In genomic region chr17:77110006-77110374, GRCh38 we compare ENCODE assay signal across 8 cellular contexts. TPM values are rescaled to one million over a fixed set of nuclear protein-coding genes. Genes with fewer than 3 reads are reported as not detected.
DNase-seq lines count a peak whose midpoint lies in the region; ATAC-seq, FAIRE-seq and TF ChIP-seq lines count a peak whose summit lies in the region.

No MANE protein-coding gene starts in this region.

- H3K36me3 ChIP-seq in HepG2 (replicated peaks in 1 of 2; ENCODE audit: control insufficient read depth in 1 of 2, insufficient read depth in 2 of 2, low read length in 2 of 2), result no peaks in the 10 kb centered on the region

- H3K36me3 Mint-ChIP-seq in activated CD4-positive, alpha-beta memory T cell treated with anti-CD3 and anti-CD28 coated beads, Interleukin-2, amount 10 ng/mL, durations not matched to agents 7 days and 5 days (ENCODE audit: low read depth), result peaks cover 7% of the 10 kb centered on the region
- H3K36me3 Mint-ChIP-seq in activated CD4-positive, alpha-beta memory T cell treated with anti-CD3 and anti-CD28 coated beads for 36 hours, result no peaks in the 10 kb centered on the region
- no peaks in the 10 kb centered on the region for H3K36me3 Mint-ChIP-seq in type B pancreatic cell

- TF ChIP-seq EP300 in HepG2 (IDR thresholded peaks at IDR 0.05; ENCODE audit: low read depth in 2 of 2, low read length in 2 of 2) (no peak), HepG2 (CRISPR knock-in tag; IDR thresholded peaks at IDR 0.05; ENCODE audit: borderline replicate concordance) (no peak)

- H3K27ac Mint-ChIP-seq in activated CD4-positive, alpha-beta memory T cell treated with anti-CD3 and anti-CD28 coated beads, Interleukin-2, amount 10 ng/mL, durations not matched to agents 7 days and 5 days, result peak overlapping the region; percentile 51
- H3K27ac Mint-ChIP-seq in activated CD4-positive, alpha-beta memory T cell treated with anti-CD3 and anti-CD28 coated beads for 36 hours, result no peak overlapping the region
- peak overlapping the region; percentile 14 for H3K27ac Mint-ChIP-seq in type B pancreatic cell

- CTCF ChIA-PET in activated CD4-positive, alpha-beta memory T cell treated with anti-CD3 and anti-CD28 coated beads, Interleukin-2, amount 10 ng/mL, durations not matched to agents 7 days and 5 days (lab: Charles Lee), result interaction anchor here (1.0 to 1.5 kb wide), 4 partner anchors 9 to 25 kb away, joined by 3 to 10 read pairs (median 4); no protein-coding TSS in a partner anchor
- CTCF ChIA-PET in activated CD4-positive, alpha-beta memory T cell treated with anti-CD3 and anti-CD28 coated beads for 36 hours (lab: Charles Lee), result interaction anchor here (0.7 to 1.0 kb wide), 2 partner anchors 22 to 23 kb away, joined by 3 to 6 read pairs; no protein-coding TSS in a partner anchor
- CTCF ChIA-PET in HepG2 (lab: Yijun Ruan, JAX; ENCODE audit: low intra/inter-chr PET ratio, low total read pairs), result no interaction called here

- TF ChIP-seq RAD21 in HepG2 (CRISPR knock-in tag; IDR thresholded peaks at IDR 0.05), result no peak

- peaks cover 77% of the 10 kb centered on the region for H3K4me1 ChIP-seq in HepG2 (ENCODE audit: insufficient read depth, low read length)

- WGBS in HepG2 (ENCODE audit: low lambda C conversion rate), result 52% methylated on average over 4 of the region's 4 CpGs

- no peaks in the 10 kb centered on the region for H3K9me3 ChIP-seq in HepG2 (ENCODE audit: low read length)

- no peak for FAIRE-seq in HepG2 (lab: Jason Lieb, UNC)

- no peaks in the 10 kb centered on the region for H3K9me3 Mint-ChIP-seq in activated CD4-positive, alpha-beta memory T cell treated with anti-CD3 and anti-CD28 coated beads, Interleukin-2, amount 10 ng/mL, durations not matched to agents 7 days and 5 days
- H3K9me3 Mint-ChIP-seq in activated CD4-positive, alpha-beta memory T cell treated with anti-CD3 and anti-CD28 coated beads for 36 hours, result no peaks in the 10 kb centered on the region
- H3K9me3 Mint-ChIP-seq in type B pancreatic cell, result no peaks in the 10 kb centered on the region

- TF ChIP-seq POLR2A in HepG2 (IDR thresholded peaks at IDR 0.05; ENCODE audit: insufficient read depth in 1 of 2, low read depth in 2 of 2, low read length in 2 of 2), result no peak

- POLR2A ChIA-PET in activated CD4-positive, alpha-beta memory T cell treated with anti-CD3 and anti-CD28 coated beads, Interleukin-2, amount 10 ng/mL, durations not matched to agents 7 days and 5 days (lab: Charles Lee), result interaction anchor here (1.4 to 1.8 kb wide), 3 partner anchors 18 to 32 kb away, joined by 3 to 8 read pairs (median 6); partner anchors contain the start of gene SEC14L1
- POLR2A ChIA-PET in activated CD4-positive, alpha-beta memory T cell treated with anti-CD3 and anti-CD28 coated beads for 36 hours (lab: Charles Lee), result no interaction called here
- POLR2A ChIA-PET in HepG2 (lab: Yijun Ruan, JAX), result interaction anchor here (1.0 to 1.4 kb wide), 4 partner anchors 10 to 98 kb away, joined by 3 to 4 read pairs (median 4); partner anchors contain the start of gene SEC14L1

- in situ Hi-C loops in HepG2 (cut with HindIII; ENCODE audit: extremely low pct_ligation_motif_present, low pct_unique_long_range_greater_than_20kb), result no loop called here

- no peaks in the 10 kb centered on the region for H3K79me2 ChIP-seq in HepG2 (ENCODE audit: insufficient read depth, low read length)

- no peaks in the 10 kb centered on the region for H3K27me3 Mint-ChIP-seq in activated CD4-positive, alpha-beta memory T cell treated with anti-CD3 and anti-CD28 coated beads, Interleukin-2, amount 10 ng/mL, durations not matched to agents 7 days and 5 days
- H3K27me3 Mint-ChIP-seq in activated CD4-positive, alpha-beta memory T cell treated with anti-CD3 and anti-CD28 coated beads for 36 hours, result no peaks in the 10 kb centered on the region
- H3K27me3 Mint-ChIP-seq in type B pancreatic cell, result no peaks in the 10 kb centered on the region

- H2AFZ ChIP-seq in HepG2 (ENCODE audit: low read length), result no peak overlapping the region

- H3K4me3 ChIP-seq in HepG2 (replicated peaks in 1 of 3; ENCODE audit: insufficient read depth in 1 of 3, low read depth in 2 of 3, low read length in 3 of 3), result no peak overlapping the region

- ATAC-seq in HepG2, result no peak

- H3K4me1 Mint-ChIP-seq in activated CD4-positive, alpha-beta memory T cell treated with anti-CD3 and anti-CD28 coated beads, Interleukin-2, amount 10 ng/mL, durations not matched to agents 7 days and 5 days, result peaks cover 35% of the 10 kb centered on the region
- H3K4me1 Mint-ChIP-seq in activated CD4-positive, alpha-beta memory T cell treated with anti-CD3 and anti-CD28 coated beads for 36 hours (ENCODE audit: low read depth), result peaks cover 13% of the 10 kb centered on the region
- peaks cover 11% of the 10 kb centered on the region for H3K4me1 Mint-ChIP-seq in type B pancreatic cell (ENCODE audit: unreplicated experiment)

- TF ChIP-seq CTCF in HepG2 (CRISPR knock-in tag; IDR thresholded peaks at IDR 0.05), result no peak
- TF ChIP-seq CTCF in type B pancreatic cell (conservative IDR thresholded peaks at IDR 0.05), result no peak

- H4K20me1 ChIP-seq in HepG2 (ENCODE audit: insufficient read depth, low read length), result no peaks in the 10 kb centered on the region

- no peak overlapping the region; the same call in 1 of the 2 replicates for H3K4me2 ChIP-seq in HepG2 (ENCODE audit: low read depth, low read length)

- H3K9ac ChIP-seq in HepG2 (ENCODE audit: insufficient read depth, low read depth, low read length), result no peak overlapping the region

- H3K4me3 Mint-ChIP-seq in activated CD4-positive, alpha-beta memory T cell treated with anti-CD3 and anti-CD28 coated beads, Interleukin-2, amount 10 ng/mL, durations not matched to agents 7 days and 5 days, result no peak overlapping the region
- H3K4me3 Mint-ChIP-seq in activated CD4-positive, alpha-beta memory T cell treated with anti-CD3 and anti-CD28 coated beads for 36 hours, result no peak overlapping the region
- H3K4me3 Mint-ChIP-seq in type B pancreatic cell, result no peak overlapping the region

- H3K27me3 ChIP-seq in HepG2 (ENCODE audit: control insufficient read depth in 1 of 2, insufficient read depth in 2 of 2, low read length in 2 of 2), result no peaks in the 10 kb centered on the region

- BruUV-seq in HepG2 (replicated peaks; lab: Mats Ljungman, UMichigan), result no TSS peak

- DNase-seq in activated CD4-positive, alpha-beta memory T cell treated with anti-CD3 and anti-CD28 coated beads, Interleukin-2, amount 10 ng/mL, durations not matched to agents 7 days and 5 days, result no peak
- DNase-seq in activated CD4-positive, alpha-beta memory T cell treated with anti-CD3 and anti-CD28 coated beads for 36 hours, result no peak
- DNase-seq in HepG2 (ENCODE audit: low spot score) (no peak), type B pancreatic cell (ENCODE audit: extremely low spot score, unreplicated experiment) (no peak), amniotic stem cell (lab: John Stamatoyannopoulos, UW) (no peak), dedifferentiated amniotic fluid mesenchymal stem cell (ENCODE audit: extremely low spot score) (no peak)
- no peak for DNase-seq in activated effector memory CD4-positive, alpha-beta T cell treated with Interleukin-2 at 50 U/mL for 16 hours

- intact Hi-C loops in activated CD4-positive, alpha-beta memory T cell treated with anti-CD3 and anti-CD28 coated beads for 36 hours (cut with micrococcal nuclease), result no loop called here
- intact Hi-C loops in HepG2 (cut with micrococcal nuclease; ENCODE audit: unreplicated experiment), result no loop called here

- H3K27ac ChIP-seq in angular gyrus (ENCODE audit: low read depth, low read length) (peak overlapping the region; percentile 86), HepG2 (ENCODE audit: extremely low read length, insufficient read depth, low read length) (peak overlapping the region; percentile 43)

TF ChIP-seq in HepG2, 621 proteins besides CTCF, POLR2A, EP300 and RAD21 (continues in another document):
- peak; percentile 19; the same call in 1 of the 2 replicates for TF ChIP-seq RXRB (CRISPR knock-in tag; IDR thresholded peaks at IDR 0.05; ENCODE audit: borderline replicate concordance)

RNA-seq across cellular contexts. Expression of gene SEC14L1, which starts 30.8 kb away (rescaled TPM):
- total RNA-seq in activated CD4-positive, alpha-beta memory T cell treated with anti-CD3 and anti-CD28 coated beads, Interleukin-2, amount 10 ng/mL, durations not matched to agents 7 days and 5 days, result 10 to 100 TPM; 77.2 to 82.2 TPM
- 10 to 100 TPM; 68.1 to 68.5 TPM for total RNA-seq in activated CD4-positive, alpha-beta memory T cell treated with anti-CD3 and anti-CD28 coated beads for 36 hours
- total RNA-seq in HepG2 (2016; rRNA removed; fragmentation: Illumina TruSeq; extraction: Trizol), result 43.9 and 62.5 TPM in 2 replicates
- 22.8 and 28.1 TPM in 2 replicates for total RNA-seq in HepG2 (2016; cell fraction: cytosol; rRNA removed; fragmentation: Illumina TruSeq; extraction: Trizol; ENCODE audit: low read depth)
- total RNA-seq in HepG2 (2016; cell fraction: insoluble cytoplasmic fraction; rRNA removed; fragmentation: Illumina TruSeq; extraction: Trizol), result 51.1 and 57.5 TPM in 2 replicates
- total RNA-seq in HepG2 (2016; cell fraction: membrane; rRNA removed; fragmentation: Illumina TruSeq; extraction: Trizol), result 75.8 and 78.7 TPM in 2 replicates
- total RNA-seq in HepG2 (2016; cell fraction: nucleus; rRNA removed; fragmentation: Illumina TruSeq; extraction: Trizol), result 34.2 and 41.8 TPM in 2 replicates
- polyA plus RNA-seq in HepG2 (2011; rRNA removed), result 26.3 and 27.0 TPM in 2 replicates
- 17.3 and 23.1 TPM in 2 replicates for polyA plus RNA-seq in HepG2 (2011; cell fraction: cytosol; rRNA removed)
- 30.8 and 49.2 TPM in 2 replicates for polyA plus RNA-seq in HepG2 (2011; cell fraction: nucleus; rRNA removed)
- 37.6 and 54.7 TPM in 2 replicates for polyA plus RNA-seq in HepG2 (2012)
- polyA plus RNA-seq in HepG2 (2016; cell fraction: cytosol; fragmentation: Illumina TruSeq; extraction: Trizol; ENCODE audit: low read depth), result 30.8 and 38.2 TPM in 2 replicates
- 57.4 and 67.9 TPM in 2 replicates for polyA plus RNA-seq in HepG2 (2016; cell fraction: insoluble cytoplasmic fraction; fragmentation: Illumina TruSeq; extraction: Trizol; ENCODE audit: low read depth)
- 55.3 and 57.7 TPM in 2 replicates for polyA plus RNA-seq in HepG2 (2016; cell fraction: membrane; fragmentation: Illumina TruSeq; extraction: Trizol; ENCODE audit: low read depth)
- 56.1 and 65.2 TPM in 2 replicates for polyA plus RNA-seq in HepG2 (2016; cell fraction: nucleus; fragmentation: Illumina TruSeq; extraction: Trizol; ENCODE audit: insufficient read depth, low read depth)
- polyA minus RNA-seq in HepG2 (2011; rRNA and poly(A)+ RNA removed; ENCODE audit: low replicate concordance), result 16.4 and 49.1 TPM in 2 replicates
- 23.7 and 34.8 TPM in 2 replicates for polyA minus RNA-seq in HepG2 (2011; cell fraction: cytosol; rRNA and poly(A)+ RNA removed)
- 29.4 and 35.6 TPM in 2 replicates for polyA minus RNA-seq in HepG2 (2011; cell fraction: nucleus; rRNA and poly(A)+ RNA removed)
- 42.3 and 74.9 TPM in 2 replicates for total RNA-seq in type B pancreatic cell (ENCODE audit: low replicate concordance)
